1 cellular context compared by ENCODE assay signal in the genomic region with DNA sequence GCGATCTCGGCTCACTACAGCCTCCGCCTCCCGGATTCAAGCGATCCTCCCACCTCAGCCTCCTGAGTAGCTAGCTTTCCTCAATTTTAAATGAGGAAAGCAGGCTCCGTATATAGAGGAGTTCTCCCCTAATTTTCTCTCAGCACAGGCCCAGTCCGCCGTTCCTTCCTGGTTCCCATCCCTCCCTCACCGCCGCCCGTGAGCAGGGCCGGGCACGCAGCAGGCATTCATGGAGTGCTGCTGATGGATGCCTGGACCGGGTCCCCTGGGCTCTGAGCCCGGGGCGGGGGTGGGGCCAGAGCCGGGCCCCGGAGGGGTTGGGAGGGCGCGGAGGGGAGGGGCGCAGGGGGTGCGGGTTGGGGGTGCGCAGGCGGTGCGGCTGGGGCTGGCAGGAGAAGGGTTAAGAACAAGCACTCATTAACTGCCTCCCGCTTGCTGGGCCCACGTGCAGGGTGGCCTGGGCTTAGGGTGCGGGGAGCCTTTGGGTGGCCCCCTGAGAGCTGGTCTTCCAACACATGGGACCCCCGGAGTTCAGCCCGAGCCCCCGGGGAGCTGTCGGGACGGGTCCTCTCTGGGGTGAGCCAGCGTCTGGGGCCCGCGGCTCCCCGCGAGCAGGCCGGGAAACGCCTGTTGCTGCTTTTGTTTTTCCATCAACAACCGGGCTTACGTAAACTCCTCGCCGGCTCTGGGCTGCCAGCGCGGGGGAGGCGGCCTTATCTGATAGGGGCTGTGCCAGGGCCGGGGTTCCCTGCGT.
TF ChIP-seq lines count a peak whose summit lies in the region.

No MANE protein-coding gene starts in this region.

TF ChIP-seq in HepG2, 621 proteins besides CTCF, POLR2A, EP300 and RAD21 (continues in another document):
- TF ChIP-seq, protein P1, sequence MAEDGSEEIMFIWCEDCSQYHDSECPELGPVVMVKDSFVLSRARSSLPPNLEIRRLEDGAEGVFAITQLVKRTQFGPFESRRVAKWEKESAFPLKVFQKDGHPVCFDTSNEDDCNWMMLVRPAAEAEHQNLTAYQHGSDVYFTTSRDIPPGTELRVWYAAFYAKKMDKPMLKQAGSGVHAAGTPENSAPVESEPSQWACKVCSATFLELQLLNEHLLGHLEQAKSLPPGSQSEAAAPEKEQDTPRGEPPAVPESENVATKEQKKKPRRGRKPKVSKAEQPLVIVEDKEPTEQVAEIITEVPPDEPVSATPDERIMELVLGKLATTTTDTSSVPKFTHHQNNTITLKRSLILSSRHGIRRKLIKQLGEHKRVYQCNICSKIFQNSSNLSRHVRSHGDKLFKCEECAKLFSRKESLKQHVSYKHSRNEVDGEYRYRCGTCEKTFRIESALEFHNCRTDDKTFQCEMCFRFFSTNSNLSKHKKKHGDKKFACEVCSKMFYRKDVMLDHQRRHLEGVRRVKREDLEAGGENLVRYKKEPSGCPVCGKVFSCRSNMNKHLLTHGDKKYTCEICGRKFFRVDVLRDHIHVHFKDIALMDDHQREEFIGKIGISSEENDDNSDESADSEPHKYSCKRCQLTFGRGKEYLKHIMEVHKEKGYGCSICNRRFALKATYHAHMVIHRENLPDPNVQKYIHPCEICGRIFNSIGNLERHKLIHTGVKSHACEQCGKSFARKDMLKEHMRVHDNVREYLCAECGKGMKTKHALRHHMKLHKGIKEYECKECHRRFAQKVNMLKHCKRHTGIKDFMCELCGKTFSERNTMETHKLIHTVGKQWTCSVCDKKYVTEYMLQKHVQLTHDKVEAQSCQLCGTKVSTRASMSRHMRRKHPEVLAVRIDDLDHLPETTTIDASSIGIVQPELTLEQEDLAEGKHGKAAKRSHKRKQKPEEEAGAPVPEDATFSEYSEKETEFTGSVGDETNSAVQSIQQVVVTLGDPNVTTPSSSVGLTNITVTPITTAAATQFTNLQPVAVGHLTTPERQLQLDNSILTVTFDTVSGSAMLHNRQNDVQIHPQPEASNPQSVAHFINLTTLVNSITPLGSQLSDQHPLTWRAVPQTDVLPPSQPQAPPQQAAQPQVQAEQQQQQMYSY (CRISPR knock-in tag; IDR thresholded peaks at IDR 0.05): no peak
- TF ChIP-seq RCOR2 (CRISPR knock-in tag; IDR thresholded peaks at IDR 0.05) (no peak), HDAC1 (CRISPR knock-in tag; IDR thresholded peaks at IDR 0.05) (no peak), NFE2 (CRISPR knock-in tag; IDR thresholded peaks at IDR 0.05) (no peak), ZMYM4 (CRISPR knock-in tag; IDR thresholded peaks at IDR 0.05) (0 out of 2 replicates have a peak, but pooled peaks have one; percentile 18), MIER2 (CRISPR knock-in tag; IDR thresholded peaks at IDR 0.05) (no peak), ZNF33A (CRISPR knock-in tag; IDR thresholded peaks at IDR 0.05; ENCODE audit: borderline replicate concordance) (no peak), HNRNPLL (IDR thresholded peaks at IDR 0.05; ENCODE audit: low read depth, low read length, poor library complexity, severe bottlenecking) (peak; percentile 86), ZNF430 (CRISPR knock-in tag; IDR thresholded peaks at IDR 0.05) (peak; percentile 18; the same call in 1 of the 2 replicates), TAF1 (CRISPR knock-in tag; IDR thresholded peaks at IDR 0.05) (no peak), ZNF652 (CRISPR knock-in tag; IDR thresholded peaks at IDR 0.05; ENCODE audit: borderline replicate concordance, low read depth) (peak; percentile 73), KDM5B (CRISPR knock-in tag; IDR thresholded peaks at IDR 0.05; ENCODE audit: borderline replicate concordance) (peak; percentile 45; the same call in 1 of the 2 replicates), ZNF230 (CRISPR knock-in tag; IDR thresholded peaks at IDR 0.05) (no peak), SOX13 (IDR thresholded peaks at IDR 0.05) (no peak), SOX13 (CRISPR knock-in tag; conservative IDR thresholded peaks at IDR 0.05 in 1 of 2, IDR thresholded peaks at IDR 0.05 in 1 of 2) (peak in 1 of 2 experiments; percentile 14; a peak in 1 of 4 replicates), ZNF501 (CRISPR knock-in tag; IDR thresholded peaks at IDR 0.05) (0 out of 2 replicates have a peak, but pooled peaks have one; percentile 20), CEBPG (CRISPR knock-in tag; IDR thresholded peaks at IDR 0.05) (peak; percentile 13; the same call in 1 of the 2 replicates), ZSCAN22 (CRISPR knock-in tag; IDR thresholded peaks at IDR 0.05) (no peak), ZNF749 (CRISPR knock-in tag; IDR thresholded peaks at IDR 0.05; ENCODE audit: borderline replicate concordance) (no peak), KDM2A (CRISPR knock-in tag; IDR thresholded peaks at IDR 0.05; ENCODE audit: borderline replicate concordance, low read depth) (peak; percentile 34; the same call in 1 of the 2 replicates), ZNF549 (CRISPR knock-in tag; IDR thresholded peaks at IDR 0.05) (no peak), FOXP1 (IDR thresholded peaks at IDR 0.05) (no peak), FOXP1 (CRISPR knock-in tag; IDR thresholded peaks at IDR 0.05) (peak; percentile 28; the same call in 1 of the 2 replicates), LCORL (IDR thresholded peaks at IDR 0.05) (no peak), LCORL (CRISPR knock-in tag; IDR thresholded peaks at IDR 0.05) (peak; percentile 72; the same call in 1 of the 2 replicates), SIN3A (IDR thresholded peaks at IDR 0.05; ENCODE audit: borderline replicate concordance, low read depth, low read length) (0 out of 2 replicates have a peak, but pooled peaks have one; percentile 26), PHF21A (CRISPR knock-in tag; IDR thresholded peaks at IDR 0.05) (0 out of 2 replicates have a peak, but pooled peaks have one; percentile 26), MYC (CRISPR knock-in tag; IDR thresholded peaks at IDR 0.05; ENCODE audit: borderline replicate concordance) (peak; percentile 22; the same call in 1 of the 2 replicates), SALL1 (CRISPR knock-in tag; IDR thresholded peaks at IDR 0.05) (peak; percentile 39), SIX1 (CRISPR knock-in tag; IDR thresholded peaks at IDR 0.05; ENCODE audit: borderline replicate concordance) (no peak), SRY (CRISPR knock-in tag; IDR thresholded peaks at IDR 0.05) (no peak), GATAD2A (CRISPR knock-in tag; IDR thresholded peaks at IDR 0.05) (peak; percentile 52; the same call in 1 of the 2 replicates), ZNF160 (CRISPR knock-in tag; IDR thresholded peaks at IDR 0.05) (no peak), FOXA3 (CRISPR knock-in tag; IDR thresholded peaks at IDR 0.05) (0 out of 2 replicates have a peak, but pooled peaks have one; percentile 11), ZBTB7B (CRISPR knock-in tag; IDR thresholded peaks at IDR 0.05) (peak; percentile 21; the same call in 1 of the 2 replicates), GABPB1 (CRISPR knock-in tag; IDR thresholded peaks at IDR 0.05) (peak; percentile 43; the same call in 1 of the 2 replicates)
- TF ChIP-seq, protein P2, sequence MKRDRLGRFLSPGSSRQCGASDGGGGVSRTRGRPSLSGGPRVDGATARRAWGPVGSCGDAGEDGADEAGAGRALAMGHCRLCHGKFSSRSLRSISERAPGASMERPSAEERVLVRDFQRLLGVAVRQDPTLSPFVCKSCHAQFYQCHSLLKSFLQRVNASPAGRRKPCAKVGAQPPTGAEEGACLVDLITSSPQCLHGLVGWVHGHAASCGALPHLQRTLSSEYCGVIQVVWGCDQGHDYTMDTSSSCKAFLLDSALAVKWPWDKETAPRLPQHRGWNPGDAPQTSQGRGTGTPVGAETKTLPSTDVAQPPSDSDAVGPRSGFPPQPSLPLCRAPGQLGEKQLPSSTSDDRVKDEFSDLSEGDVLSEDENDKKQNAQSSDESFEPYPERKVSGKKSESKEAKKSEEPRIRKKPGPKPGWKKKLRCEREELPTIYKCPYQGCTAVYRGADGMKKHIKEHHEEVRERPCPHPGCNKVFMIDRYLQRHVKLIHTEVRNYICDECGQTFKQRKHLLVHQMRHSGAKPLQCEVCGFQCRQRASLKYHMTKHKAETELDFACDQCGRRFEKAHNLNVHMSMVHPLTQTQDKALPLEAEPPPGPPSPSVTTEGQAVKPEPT (CRISPR knock-in tag; IDR thresholded peaks at IDR 0.05; ENCODE audit: low read depth): no peak
- TF ChIP-seq, protein P3, sequence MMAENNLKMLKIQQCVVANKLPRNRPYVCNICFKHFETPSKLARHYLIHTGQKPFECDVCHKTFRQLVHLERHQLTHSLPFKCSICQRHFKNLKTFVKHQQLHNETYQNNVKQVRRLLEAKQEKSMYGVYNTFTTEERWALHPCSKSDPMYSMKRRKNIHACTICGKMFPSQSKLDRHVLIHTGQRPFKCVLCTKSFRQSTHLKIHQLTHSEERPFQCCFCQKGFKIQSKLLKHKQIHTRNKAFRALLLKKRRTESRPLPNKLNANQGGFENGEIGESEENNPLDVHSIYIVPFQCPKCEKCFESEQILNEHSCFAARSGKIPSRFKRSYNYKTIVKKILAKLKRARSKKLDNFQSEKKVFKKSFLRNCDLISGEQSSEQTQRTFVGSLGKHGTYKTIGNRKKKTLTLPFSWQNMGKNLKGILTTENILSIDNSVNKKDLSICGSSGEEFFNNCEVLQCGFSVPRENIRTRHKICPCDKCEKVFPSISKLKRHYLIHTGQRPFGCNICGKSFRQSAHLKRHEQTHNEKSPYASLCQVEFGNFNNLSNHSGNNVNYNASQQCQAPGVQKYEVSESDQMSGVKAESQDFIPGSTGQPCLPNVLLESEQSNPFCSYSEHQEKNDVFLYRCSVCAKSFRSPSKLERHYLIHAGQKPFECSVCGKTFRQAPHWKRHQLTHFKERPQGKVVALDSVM (CRISPR knock-in tag; IDR thresholded peaks at IDR 0.05): peak; percentile 86; the same call in 1 of the 2 replicates
- TF ChIP-seq, protein P4, sequence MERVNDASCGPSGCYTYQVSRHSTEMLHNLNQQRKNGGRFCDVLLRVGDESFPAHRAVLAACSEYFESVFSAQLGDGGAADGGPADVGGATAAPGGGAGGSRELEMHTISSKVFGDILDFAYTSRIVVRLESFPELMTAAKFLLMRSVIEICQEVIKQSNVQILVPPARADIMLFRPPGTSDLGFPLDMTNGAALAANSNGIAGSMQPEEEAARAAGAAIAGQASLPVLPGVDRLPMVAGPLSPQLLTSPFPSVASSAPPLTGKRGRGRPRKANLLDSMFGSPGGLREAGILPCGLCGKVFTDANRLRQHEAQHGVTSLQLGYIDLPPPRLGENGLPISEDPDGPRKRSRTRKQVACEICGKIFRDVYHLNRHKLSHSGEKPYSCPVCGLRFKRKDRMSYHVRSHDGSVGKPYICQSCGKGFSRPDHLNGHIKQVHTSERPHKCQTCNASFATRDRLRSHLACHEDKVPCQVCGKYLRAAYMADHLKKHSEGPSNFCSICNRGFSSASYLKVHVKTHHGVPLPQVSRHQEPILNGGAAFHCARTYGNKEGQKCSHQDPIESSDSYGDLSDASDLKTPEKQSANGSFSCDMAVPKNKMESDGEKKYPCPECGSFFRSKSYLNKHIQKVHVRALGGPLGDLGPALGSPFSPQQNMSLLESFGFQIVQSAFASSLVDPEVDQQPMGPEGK (CRISPR knock-in tag; IDR thresholded peaks at IDR 0.05): peak; percentile 65; the same call in 1 of the 2 replicates
- TF ChIP-seq, protein P5, sequence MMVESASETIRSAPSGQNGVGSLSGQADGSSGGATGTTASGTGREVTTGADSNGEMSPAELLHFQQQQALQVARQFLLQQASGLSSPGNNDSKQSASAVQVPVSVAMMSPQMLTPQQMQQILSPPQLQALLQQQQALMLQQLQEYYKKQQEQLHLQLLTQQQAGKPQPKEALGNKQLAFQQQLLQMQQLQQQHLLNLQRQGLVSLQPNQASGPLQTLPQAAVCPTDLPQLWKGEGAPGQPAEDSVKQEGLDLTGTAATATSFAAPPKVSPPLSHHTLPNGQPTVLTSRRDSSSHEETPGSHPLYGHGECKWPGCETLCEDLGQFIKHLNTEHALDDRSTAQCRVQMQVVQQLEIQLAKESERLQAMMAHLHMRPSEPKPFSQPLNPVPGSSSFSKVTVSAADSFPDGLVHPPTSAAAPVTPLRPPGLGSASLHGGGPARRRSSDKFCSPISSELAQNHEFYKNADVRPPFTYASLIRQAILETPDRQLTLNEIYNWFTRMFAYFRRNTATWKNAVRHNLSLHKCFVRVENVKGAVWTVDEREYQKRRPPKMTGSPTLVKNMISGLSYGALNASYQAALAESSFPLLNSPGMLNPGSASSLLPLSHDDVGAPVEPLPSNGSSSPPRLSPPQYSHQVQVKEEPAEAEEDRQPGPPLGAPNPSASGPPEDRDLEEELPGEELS (CRISPR knock-in tag; IDR thresholded peaks at IDR 0.05): peak; percentile 68; the same call in 1 of the 2 replicates
- TF ChIP-seq, protein P6, sequence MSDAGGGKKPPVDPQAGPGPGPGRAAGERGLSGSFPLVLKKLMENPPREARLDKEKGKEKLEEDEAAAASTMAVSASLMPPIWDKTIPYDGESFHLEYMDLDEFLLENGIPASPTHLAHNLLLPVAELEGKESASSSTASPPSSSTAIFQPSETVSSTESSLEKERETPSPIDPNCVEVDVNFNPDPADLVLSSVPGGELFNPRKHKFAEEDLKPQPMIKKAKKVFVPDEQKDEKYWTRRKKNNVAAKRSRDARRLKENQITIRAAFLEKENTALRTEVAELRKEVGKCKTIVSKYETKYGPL (CRISPR knock-in tag; IDR thresholded peaks at IDR 0.05): 0 out of 2 replicates have a peak, but pooled peaks have one; percentile 29
- TF ChIP-seq, protein P7, sequence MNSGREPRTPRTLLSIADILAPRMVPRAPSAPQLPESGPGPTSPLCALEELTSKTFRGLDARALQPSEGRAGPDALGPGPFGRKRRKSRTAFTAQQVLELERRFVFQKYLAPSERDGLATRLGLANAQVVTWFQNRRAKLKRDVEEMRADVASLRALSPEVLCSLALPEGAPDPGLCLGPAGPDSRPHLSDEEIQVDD (CRISPR knock-in tag; IDR thresholded peaks at IDR 0.05; ENCODE audit: borderline replicate concordance): no peak
- TF ChIP-seq, protein P8, sequence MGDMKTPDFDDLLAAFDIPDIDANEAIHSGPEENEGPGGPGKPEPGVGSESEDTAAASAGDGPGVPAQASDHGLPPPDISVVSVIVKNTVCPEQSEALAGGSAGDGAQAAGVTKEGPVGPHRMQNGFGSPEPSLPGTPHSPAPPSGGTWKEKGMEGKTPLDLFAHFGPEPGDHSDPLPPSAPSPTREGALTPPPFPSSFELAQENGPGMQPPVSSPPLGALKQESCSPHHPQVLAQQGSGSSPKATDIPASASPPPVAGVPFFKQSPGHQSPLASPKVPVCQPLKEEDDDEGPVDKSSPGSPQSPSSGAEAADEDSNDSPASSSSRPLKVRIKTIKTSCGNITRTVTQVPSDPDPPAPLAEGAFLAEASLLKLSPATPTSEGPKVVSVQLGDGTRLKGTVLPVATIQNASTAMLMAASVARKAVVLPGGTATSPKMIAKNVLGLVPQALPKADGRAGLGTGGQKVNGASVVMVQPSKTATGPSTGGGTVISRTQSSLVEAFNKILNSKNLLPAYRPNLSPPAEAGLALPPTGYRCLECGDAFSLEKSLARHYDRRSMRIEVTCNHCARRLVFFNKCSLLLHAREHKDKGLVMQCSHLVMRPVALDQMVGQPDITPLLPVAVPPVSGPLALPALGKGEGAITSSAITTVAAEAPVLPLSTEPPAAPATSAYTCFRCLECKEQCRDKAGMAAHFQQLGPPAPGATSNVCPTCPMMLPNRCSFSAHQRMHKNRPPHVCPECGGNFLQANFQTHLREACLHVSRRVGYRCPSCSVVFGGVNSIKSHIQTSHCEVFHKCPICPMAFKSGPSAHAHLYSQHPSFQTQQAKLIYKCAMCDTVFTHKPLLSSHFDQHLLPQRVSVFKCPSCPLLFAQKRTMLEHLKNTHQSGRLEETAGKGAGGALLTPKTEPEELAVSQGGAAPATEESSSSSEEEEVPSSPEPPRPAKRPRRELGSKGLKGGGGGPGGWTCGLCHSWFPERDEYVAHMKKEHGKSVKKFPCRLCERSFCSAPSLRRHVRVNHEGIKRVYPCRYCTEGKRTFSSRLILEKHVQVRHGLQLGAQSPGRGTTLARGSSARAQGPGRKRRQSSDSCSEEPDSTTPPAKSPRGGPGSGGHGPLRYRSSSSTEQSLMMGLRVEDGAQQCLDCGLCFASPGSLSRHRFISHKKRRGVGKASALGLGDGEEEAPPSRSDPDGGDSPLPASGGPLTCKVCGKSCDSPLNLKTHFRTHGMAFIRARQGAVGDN (CRISPR knock-in tag; IDR thresholded peaks at IDR 0.05): peak; percentile 77
